ENCODE assay signal across 1 cellular context in the genomic region with DNA sequence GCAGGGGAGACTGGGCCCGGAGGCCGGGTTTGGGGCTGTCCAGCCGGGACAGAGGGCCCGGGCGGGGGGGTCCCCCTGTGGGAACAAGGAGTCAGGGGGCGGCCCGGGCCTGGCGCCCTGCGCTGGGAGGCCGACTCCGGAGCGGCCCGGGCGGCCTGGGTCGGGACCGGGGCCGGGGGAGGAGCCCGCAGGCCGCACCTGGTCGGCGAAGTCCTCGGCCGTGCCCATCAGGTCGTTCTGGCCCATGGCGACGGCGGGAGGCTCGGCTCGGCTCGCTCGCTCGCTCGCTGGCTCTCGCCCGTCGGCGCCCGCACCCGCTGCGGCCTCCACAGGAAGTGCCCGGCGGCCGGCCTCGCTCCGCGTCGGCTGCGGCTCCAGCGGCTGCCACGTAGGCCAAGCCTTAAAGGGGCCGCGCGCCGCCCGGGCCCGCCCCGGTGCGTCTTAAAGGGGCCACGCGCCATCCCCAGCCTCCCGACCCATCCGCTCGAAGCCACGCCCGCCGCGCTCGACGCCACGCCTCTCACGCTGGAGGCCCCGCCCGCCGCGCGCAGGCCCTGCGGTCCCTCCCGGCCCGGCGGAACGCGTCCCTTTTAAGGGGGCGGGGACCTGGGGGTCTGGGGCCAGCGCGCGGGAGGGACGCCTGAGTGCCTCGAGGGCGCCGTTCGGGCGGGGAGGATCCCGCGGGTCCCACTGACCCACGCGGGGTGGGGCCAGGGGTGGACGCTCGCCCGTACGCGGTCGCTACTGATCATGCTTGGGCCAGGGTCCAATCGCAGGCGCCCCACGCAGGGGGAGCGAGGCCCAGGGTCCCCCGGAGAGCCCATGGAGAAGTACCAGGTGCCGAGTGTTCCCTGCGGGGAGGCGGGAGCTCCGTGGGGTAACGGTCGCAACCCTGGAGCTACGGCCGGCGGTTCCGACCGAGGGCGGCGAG.
TF ChIP-seq lines count a peak whose summit lies in the region.

A gene (plus strand): TSS at position 643 of the 931 bp plus-strand sequence. CDS start 108 bp downstream, at position 751.
A gene (minus strand): TSS at position 337 of the 931 bp plus-strand sequence. CDS start 91 bp downstream, at position 246.

TF ChIP-seq in GM12878, 131 proteins besides CTCF, POLR2A, EP300 and RAD21 (continued from another document):
- TF ChIP-seq, protein P1, sequence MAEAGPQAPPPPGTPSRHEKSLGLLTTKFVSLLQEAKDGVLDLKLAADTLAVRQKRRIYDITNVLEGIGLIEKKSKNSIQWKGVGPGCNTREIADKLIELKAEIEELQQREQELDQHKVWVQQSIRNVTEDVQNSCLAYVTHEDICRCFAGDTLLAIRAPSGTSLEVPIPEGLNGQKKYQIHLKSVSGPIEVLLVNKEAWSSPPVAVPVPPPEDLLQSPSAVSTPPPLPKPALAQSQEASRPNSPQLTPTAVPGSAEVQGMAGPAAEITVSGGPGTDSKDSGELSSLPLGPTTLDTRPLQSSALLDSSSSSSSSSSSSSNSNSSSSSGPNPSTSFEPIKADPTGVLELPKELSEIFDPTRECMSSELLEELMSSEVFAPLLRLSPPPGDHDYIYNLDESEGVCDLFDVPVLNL (IDR thresholded peaks at IDR 0.05; ENCODE audit: low read depth, low read length): no peak
- TF ChIP-seq FOXK2 (IDR thresholded peaks at IDR 0.05) (no peak), BACH1 (IDR thresholded peaks at IDR 0.05; ENCODE audit: borderline replicate concordance) (peak; percentile 81; the same call in 1 of the 2 replicates), SREBF1 (IDR thresholded peaks at IDR 0.05; ENCODE audit: low read length) (no peak), IKZF2 (IDR thresholded peaks at IDR 0.05) (no peak), EGR1 (IDR thresholded peaks at IDR 0.05; ENCODE audit: borderline replicate concordance in 1 of 2, low read depth in 2 of 2, low read length in 2 of 2) (0 out of 3 replicates have a peak, but pooled peaks of 1 of the 2 experiments have one; percentile 34), LARP7 (IDR thresholded peaks at IDR 0.05) (peak; percentile 83), SMAD5 (IDR thresholded peaks at IDR 0.05; ENCODE audit: low read depth) (no peak), ATF7 (IDR thresholded peaks at IDR 0.05; ENCODE audit: low read depth) (no peak), IKZF1 (conservative IDR thresholded peaks at IDR 0.05) (peak; percentile 86), SREBF2 (IDR thresholded peaks at IDR 0.05; ENCODE audit: low read length) (no peak), SMARCA5 (IDR thresholded peaks at IDR 0.05) (peak; percentile 79), KAT2A (conservative IDR thresholded peaks at IDR 0.05; ENCODE audit: control insufficient read depth, low read depth, low read length) (no peak), CBX3 (IDR thresholded peaks at IDR 0.05; ENCODE audit: borderline replicate concordance, low read depth) (no peak), NBN (IDR thresholded peaks at IDR 0.05) (no peak), ASH2L (IDR thresholded peaks at IDR 0.05; ENCODE audit: borderline replicate concordance, low read depth) (peak; percentile 72; the same call in 1 of the 2 replicates), CREB1 (IDR thresholded peaks at IDR 0.05; ENCODE audit: low read depth) (peak; percentile 68; the same call in 1 of the 2 replicates), MTA3 (IDR thresholded peaks at IDR 0.05; ENCODE audit: borderline replicate concordance, low read length) (no peak), CHD1 (IDR thresholded peaks at IDR 0.05; ENCODE audit: low read depth, low read length) (no peak), GABPA (IDR thresholded peaks at IDR 0.05; ENCODE audit: low read depth) (no peak)
- TF ChIP-seq, protein P2, sequence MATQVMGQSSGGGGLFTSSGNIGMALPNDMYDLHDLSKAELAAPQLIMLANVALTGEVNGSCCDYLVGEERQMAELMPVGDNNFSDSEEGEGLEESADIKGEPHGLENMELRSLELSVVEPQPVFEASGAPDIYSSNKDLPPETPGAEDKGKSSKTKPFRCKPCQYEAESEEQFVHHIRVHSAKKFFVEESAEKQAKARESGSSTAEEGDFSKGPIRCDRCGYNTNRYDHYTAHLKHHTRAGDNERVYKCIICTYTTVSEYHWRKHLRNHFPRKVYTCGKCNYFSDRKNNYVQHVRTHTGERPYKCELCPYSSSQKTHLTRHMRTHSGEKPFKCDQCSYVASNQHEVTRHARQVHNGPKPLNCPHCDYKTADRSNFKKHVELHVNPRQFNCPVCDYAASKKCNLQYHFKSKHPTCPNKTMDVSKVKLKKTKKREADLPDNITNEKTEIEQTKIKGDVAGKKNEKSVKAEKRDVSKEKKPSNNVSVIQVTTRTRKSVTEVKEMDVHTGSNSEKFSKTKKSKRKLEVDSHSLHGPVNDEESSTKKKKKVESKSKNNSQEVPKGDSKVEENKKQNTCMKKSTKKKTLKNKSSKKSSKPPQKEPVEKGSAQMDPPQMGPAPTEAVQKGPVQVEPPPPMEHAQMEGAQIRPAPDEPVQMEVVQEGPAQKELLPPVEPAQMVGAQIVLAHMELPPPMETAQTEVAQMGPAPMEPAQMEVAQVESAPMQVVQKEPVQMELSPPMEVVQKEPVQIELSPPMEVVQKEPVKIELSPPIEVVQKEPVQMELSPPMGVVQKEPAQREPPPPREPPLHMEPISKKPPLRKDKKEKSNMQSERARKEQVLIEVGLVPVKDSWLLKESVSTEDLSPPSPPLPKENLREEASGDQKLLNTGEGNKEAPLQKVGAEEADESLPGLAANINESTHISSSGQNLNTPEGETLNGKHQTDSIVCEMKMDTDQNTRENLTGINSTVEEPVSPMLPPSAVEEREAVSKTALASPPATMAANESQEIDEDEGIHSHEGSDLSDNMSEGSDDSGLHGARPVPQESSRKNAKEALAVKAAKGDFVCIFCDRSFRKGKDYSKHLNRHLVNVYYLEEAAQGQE (IDR thresholded peaks at IDR 0.05; ENCODE audit: low read depth, low read length): no peak
- TF ChIP-seq, protein P3, sequence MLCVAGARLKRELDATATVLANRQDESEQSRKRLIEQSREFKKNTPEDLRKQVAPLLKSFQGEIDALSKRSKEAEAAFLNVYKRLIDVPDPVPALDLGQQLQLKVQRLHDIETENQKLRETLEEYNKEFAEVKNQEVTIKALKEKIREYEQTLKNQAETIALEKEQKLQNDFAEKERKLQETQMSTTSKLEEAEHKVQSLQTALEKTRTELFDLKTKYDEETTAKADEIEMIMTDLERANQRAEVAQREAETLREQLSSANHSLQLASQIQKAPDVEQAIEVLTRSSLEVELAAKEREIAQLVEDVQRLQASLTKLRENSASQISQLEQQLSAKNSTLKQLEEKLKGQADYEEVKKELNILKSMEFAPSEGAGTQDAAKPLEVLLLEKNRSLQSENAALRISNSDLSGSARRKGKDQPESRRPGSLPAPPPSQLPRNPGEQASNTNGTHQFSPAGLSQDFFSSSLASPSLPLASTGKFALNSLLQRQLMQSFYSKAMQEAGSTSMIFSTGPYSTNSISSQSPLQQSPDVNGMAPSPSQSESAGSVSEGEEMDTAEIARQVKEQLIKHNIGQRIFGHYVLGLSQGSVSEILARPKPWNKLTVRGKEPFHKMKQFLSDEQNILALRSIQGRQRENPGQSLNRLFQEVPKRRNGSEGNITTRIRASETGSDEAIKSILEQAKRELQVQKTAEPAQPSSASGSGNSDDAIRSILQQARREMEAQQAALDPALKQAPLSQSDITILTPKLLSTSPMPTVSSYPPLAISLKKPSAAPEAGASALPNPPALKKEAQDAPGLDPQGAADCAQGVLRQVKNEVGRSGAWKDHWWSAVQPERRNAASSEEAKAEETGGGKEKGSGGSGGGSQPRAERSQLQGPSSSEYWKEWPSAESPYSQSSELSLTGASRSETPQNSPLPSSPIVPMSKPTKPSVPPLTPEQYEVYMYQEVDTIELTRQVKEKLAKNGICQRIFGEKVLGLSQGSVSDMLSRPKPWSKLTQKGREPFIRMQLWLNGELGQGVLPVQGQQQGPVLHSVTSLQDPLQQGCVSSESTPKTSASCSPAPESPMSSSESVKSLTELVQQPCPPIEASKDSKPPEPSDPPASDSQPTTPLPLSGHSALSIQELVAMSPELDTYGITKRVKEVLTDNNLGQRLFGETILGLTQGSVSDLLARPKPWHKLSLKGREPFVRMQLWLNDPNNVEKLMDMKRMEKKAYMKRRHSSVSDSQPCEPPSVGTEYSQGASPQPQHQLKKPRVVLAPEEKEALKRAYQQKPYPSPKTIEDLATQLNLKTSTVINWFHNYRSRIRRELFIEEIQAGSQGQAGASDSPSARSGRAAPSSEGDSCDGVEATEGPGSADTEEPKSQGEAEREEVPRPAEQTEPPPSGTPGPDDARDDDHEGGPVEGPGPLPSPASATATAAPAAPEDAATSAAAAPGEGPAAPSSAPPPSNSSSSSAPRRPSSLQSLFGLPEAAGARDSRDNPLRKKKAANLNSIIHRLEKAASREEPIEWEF (IDR thresholded peaks at IDR 0.05; ENCODE audit: insufficient replicate concordance, low read depth, low read length): no peak
TF ChIP-seq in GM12878: peak in this region for 39.
